In genomic region chr3:126034481-126035361, GRCh38 we compare ENCODE assay signal across 17 cellular contexts. TPM values are rescaled to one million over a fixed set of nuclear protein-coding genes. Genes with fewer than 3 reads are reported as not detected.
DNase-seq lines count a peak whose midpoint lies in the region; ATAC-seq, FAIRE-seq and TF ChIP-seq lines count a peak whose summit lies in the region.
"Had no signal": no experiment of that assay in that cellular context is flagged by ENCODE, and none has a peak within 500 bp of the region (broad histone marks: within the 10 kb centered on the region; RNA-seq: fewer than 3 reads in every experiment).

No MANE protein-coding gene starts in this region.

- H3K27ac ChIP-seq in K562 (ENCODE audit: extremely low read depth, low read depth, low read length): no peak overlapping the region
- no peak overlapping the region for H3K27ac ChIP-seq in osteoblast (ENCODE audit: low read depth, low read length)
- H3K27ac ChIP-seq: A549, transverse colon had no signal

- no peaks in the 10 kb centered on the region for H3K9me1 ChIP-seq in K562 (ENCODE audit: control insufficient read depth, insufficient read depth, low read length)

- CTCF ChIA-PET in K562 (lab: Yijun Ruan, JAX; ENCODE audit: low intra/inter-chr PET ratio): no interaction called here

- no peak overlapping the region for H3K4me3 ChIP-seq in K562
- no peak overlapping the region for H3K4me3 ChIP-seq in osteoblast (ENCODE audit: insufficient read depth, low read length)
- H3K4me3 ChIP-seq: A549, skin epidermis, transverse colon had no signal

- no TSS peak for BruUV-seq in K562 (replicated peaks; lab: Mats Ljungman, UMichigan)

- FAIRE-seq in K562 (lab: Jason Lieb, UNC): no peak
- FAIRE-seq: A549, islet of Langerhans had no signal

- no peak overlapping the region for H3K9ac ChIP-seq in K562 (ENCODE audit: insufficient read depth in 1 of 2, low read depth in 2 of 2, low read length in 2 of 2)

- no peak for TF ChIP-seq CTCF in K562 (IDR thresholded peaks at IDR 0.05 in 2 of 3, conservative IDR thresholded peaks at IDR 0.05 in 1 of 3; ENCODE audit: insufficient read depth in 2 of 3, low read depth in 1 of 3, low read length in 3 of 3)
- TF ChIP-seq CTCF in osteoblast (IDR thresholded peaks at IDR 0.05; ENCODE audit: extremely low read depth, low read depth, low read length): no peak

- no peak for TF ChIP-seq RAD21 in K562 (CRISPR knock-in tag; conservative IDR thresholded peaks at IDR 0.05 in 1 of 2, IDR thresholded peaks at IDR 0.05 in 1 of 2)

- peak; percentile 15 for DNase-seq in NCI-H345 (lab: John Stamatoyannopoulos, UW)
- DNase-seq in NCI-H345 treated with DMSO at 0.1 percent for 48 hours (lab: John Stamatoyannopoulos, UW; ENCODE audit: unreplicated experiment): no peak
- peak; percentile 41 for DNase-seq in NCI-H2107 (lab: John Stamatoyannopoulos, UW)
- DNase-seq in K562 (ENCODE audit: extremely low read depth in 1 of 4, low spot score in 3 of 4): no peak
- peak; percentile 77 for DNase-seq in osteoblast (ENCODE audit: insufficient read length, low spot score, missing footprints)
- no peak for DNase-seq in NCI-H446 treated with DMSO at 0.1 percent for 48 hours (lab: John Stamatoyannopoulos, UW)
- DNase-seq: activated CD4-positive, alpha-beta T cell treated with anti-CD3 and anti-CD28 coated beads for 1 hour; activated naive CD4-positive, alpha-beta T cell treated with anti-CD3 and anti-CD28 coated beads for 36 hours; H7; natural killer cell; NCI-H1105; transverse colon had no signal

- H3K27me3 ChIP-seq in K562 (ENCODE audit: control insufficient read depth in 2 of 2, insufficient read depth in 2 of 2, low read length in 2 of 2): no peaks in the 10 kb centered on the region
- no peaks in the 10 kb centered on the region for H3K27me3 ChIP-seq in osteoblast (ENCODE audit: insufficient read depth, low read length)
- H3K27me3 ChIP-seq: transverse colon had no signal

- TF ChIP-seq EP300 in K562 (IDR thresholded peaks at IDR 0.05; ENCODE audit: low read length): no peak

- TF ChIP-seq POLR2A in K562 (conservative IDR thresholded peaks at IDR 0.05): no peak

- H3K4me1 ChIP-seq in K562 (replicated peaks in 1 of 2; ENCODE audit: control insufficient read depth in 2 of 2, insufficient read depth in 2 of 2, low read length in 2 of 2): no peaks in the 10 kb centered on the region; a peak in 2 of 5 replicates
- no peaks in the 10 kb centered on the region for H3K4me1 ChIP-seq in osteoblast (ENCODE audit: insufficient read depth, low read length)
- H3K4me1 ChIP-seq: A549, transverse colon had no signal

- POLR2A ChIA-PET in K562 (lab: Yijun Ruan, JAX): interaction anchor here (1.2 kb wide), 1 partner anchor 22 kb away, joined by 3 read pairs; no protein-coding TSS in a partner anchor

- H3K4me2 ChIP-seq in K562 (ENCODE audit: insufficient read depth, low read length) (no peak overlapping the region), osteoblast (ENCODE audit: insufficient read depth, low read length) (no peak overlapping the region)
- H3K4me2 ChIP-seq: A549 had no signal

- WGBS in K562 (ENCODE audit: insufficient coverage, low coverage, missing lambda C conversion rate): 37% methylated on average over 8 of the region's 11 CpGs

- in situ Hi-C loops in K562 (cut with MboI): no loop called here

- no peak overlapping the region for H2AFZ ChIP-seq in K562 (ENCODE audit: low read depth, low read length)
- no peak overlapping the region for H2AFZ ChIP-seq in osteoblast (ENCODE audit: low read length)

- H4K20me1 ChIP-seq in K562 (replicated peaks; ENCODE audit: control insufficient read depth, insufficient read depth, low read length) (no peaks in the 10 kb centered on the region), osteoblast (ENCODE audit: insufficient read depth, low read length) (peaks cover 2% of the 10 kb centered on the region)

- ATAC-seq in K562: no peak
- ATAC-seq in GM18519 (IDR thresholded peaks at IDR 0.05; ENCODE audit: low FRiP score, unreplicated experiment): no peak
- ATAC-seq in GM18907 (IDR thresholded peaks at IDR 0.05; ENCODE audit: unreplicated experiment): no peak
- ATAC-seq: A549, natural killer cell had no signal

- H3K9me3 ChIP-seq in K562 (replicated peaks; ENCODE audit: control insufficient read depth, insufficient read depth, low read depth, low read length) (no peaks in the 10 kb centered on the region), osteoblast (ENCODE audit: low read depth, low read length) (no peaks in the 10 kb centered on the region)
- H3K9me3 ChIP-seq: A549, transverse colon had no signal

- H3K79me2 ChIP-seq in K562 (ENCODE audit: control insufficient read depth, insufficient read depth, low read length) (no peaks in the 10 kb centered on the region), osteoblast (ENCODE audit: insufficient read depth, low read length) (no peaks in the 10 kb centered on the region)

- intact Hi-C loops in K562 (cut with micrococcal nuclease): no loop called here

- no peaks in the 10 kb centered on the region for H3K36me3 ChIP-seq in K562 (ENCODE audit: control insufficient read depth, insufficient read depth, low read length)
- no peaks in the 10 kb centered on the region for H3K36me3 ChIP-seq in osteoblast (ENCODE audit: insufficient read depth, low read length)

TF ChIP-seq in K562, 482 proteins besides CTCF, POLR2A, EP300 and RAD21:
- TF ChIP-seq CBFA2T3 (IDR thresholded peaks at IDR 0.05): peak; percentile 33
- peak; percentile 27; the same call in 1 of the 2 replicates for TF ChIP-seq BHLHE40 (IDR thresholded peaks at IDR 0.05; ENCODE audit: low read length)
- no peak for TF ChIP-seq TFAM (CRISPR knock-in tag; conservative IDR thresholded peaks at IDR 0.05)
- peak; percentile 59 for TF ChIP-seq FOSL1 (tag; conservative IDR thresholded peaks at IDR 0.05)
- peak; percentile 26 for TF ChIP-seq CBFA2T2 (conservative IDR thresholded peaks at IDR 0.05)
TF ChIP-seq in K562: peak in this region for 4.

RNA-seq across cellular contexts. Expression of gene SLC41A3, which starts 49.2 kb away (rescaled TPM):
- total RNA-seq in K562 (2011; cell fraction: chromatin; rRNA removed; ENCODE audit: low replicate concordance): 17.4 and 40.3 TPM in 2 replicates
- total RNA-seq in K562 (2011; cell fraction: nucleolus; rRNA removed): 46.7 and 46.8 TPM in 2 replicates
- total RNA-seq in K562 (2011; cell fraction: nucleoplasm; rRNA removed): 33.0 and 34.9 TPM in 2 replicates
- total RNA-seq in K562 (2014; rRNA removed) (11.2 and 22.0 TPM in 2 replicates), K562 (2014; rRNA removed; fragmentation: Illumina TruSeq; extraction: Trizol) (7.1 and 7.7 TPM in 2 replicates), K562 (2015; rRNA removed; fragmentation: Illumina TruSeq; extraction: Trizol) (9.4 and 9.6 TPM in 2 replicates), K562 (2021) (18.1 and 18.9 TPM in 2 replicates), osteoblast (41.5 and 59.4 TPM in 2 replicates)
- polyA plus RNA-seq in K562 (2011; rRNA removed) (20.7 and 22.3 TPM in 2 replicates), K562 (2014; fragmentation: Illumina TruSeq; extraction: Trizol) (15.4 and 19.1 TPM in 2 replicates), K562 (2014; fragmentation: Nextera tagmentation; extraction: Ambion mirVana) (1 to 10 TPM; 4.1 to 4.2 TPM), K562 (2014; rRNA removed) (17.2 and 24.6 TPM in 2 replicates)
- polyA plus RNA-seq in K562 (2011; cell fraction: cytosol; rRNA removed): 27.1 and 37.6 TPM in 2 replicates
- 43.8 and 91.5 TPM in 2 replicates for polyA plus RNA-seq in K562 (2011; cell fraction: nucleus; rRNA removed)
- 15.2 and 43.6 TPM in 2 replicates for polyA plus RNA-seq in K562 (2012)
- polyA minus RNA-seq in K562 (2011; rRNA and poly(A)+ RNA removed): 11.5 and 14.0 TPM in 2 replicates
- 13.6 and 16.8 TPM in 2 replicates for polyA minus RNA-seq in K562 (2011; cell fraction: cytosol; rRNA and poly(A)+ RNA removed)
- 9.8 and 14.7 TPM in 2 replicates for polyA minus RNA-seq in K562 (2011; cell fraction: nucleus; rRNA and poly(A)+ RNA removed)

Comparison
In these comparisons a context has a peak if more than half of its experiments do, and no peak if none do; other contexts are left out.
1. DNase-seq: peak in NCI-H345 (single experiment), NCI-H2107 (single experiment) and osteoblast (single experiment); none in NCI-H345 treated with DMSO at 0.1 percent for 48 hours (single experiment), K562 (0 of 4) and NCI-H446 treated with DMSO at 0.1 percent for 48 hours (single experiment).